Comparison of ENCODE assay signal across 8 cellular contexts in the genomic region with DNA sequence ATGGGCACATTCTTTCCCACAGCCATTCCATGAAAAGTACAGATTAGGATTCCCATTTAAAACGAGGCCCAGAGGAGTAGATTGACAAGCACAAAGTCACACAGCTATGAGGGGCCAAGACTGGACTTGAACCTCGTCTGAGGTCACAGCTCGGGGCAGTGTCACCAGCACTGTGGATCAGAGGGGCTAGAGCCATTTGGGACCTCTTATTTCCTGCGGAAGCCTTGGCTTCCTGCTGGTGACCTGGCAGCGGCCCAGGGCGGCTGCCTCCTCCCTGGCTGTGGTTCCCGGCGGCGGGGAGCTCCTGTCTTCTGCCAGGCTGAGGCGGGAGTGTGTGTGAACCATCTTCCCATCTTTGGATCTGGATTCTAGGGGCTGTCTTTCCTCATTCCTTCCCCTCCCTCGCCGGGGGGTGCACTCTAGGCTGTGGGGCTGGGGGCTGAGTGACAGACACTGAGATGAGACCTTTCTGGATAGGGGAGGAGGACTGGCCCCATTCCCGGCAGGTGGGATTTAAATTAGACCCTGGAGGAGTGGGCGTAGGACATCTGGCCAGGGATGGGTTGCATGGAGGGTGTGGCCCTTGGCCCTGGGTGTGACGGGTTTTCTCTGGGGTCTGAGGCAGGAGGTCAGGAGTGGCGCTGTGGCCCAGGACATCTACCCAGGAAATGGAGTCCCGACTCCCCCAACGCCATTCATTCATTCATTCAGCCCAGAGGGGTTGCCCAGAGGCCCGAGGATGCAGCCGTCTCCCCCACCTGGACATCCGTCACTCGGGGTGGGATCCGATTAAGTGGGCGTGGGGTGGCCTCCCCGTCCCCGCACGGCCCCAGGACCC. TPM values are rescaled to one million over a fixed set of nuclear protein-coding genes. Genes with fewer than 3 reads are reported as not detected.
A peak's percentile ranks its signal among the peaks of the same experiment; 100 is the strongest.
DNase-seq lines count a peak whose midpoint lies in the region; ATAC-seq and TF ChIP-seq lines count a peak whose summit lies in the region.

No MANE protein-coding gene starts in this region.

- H3K4me1 Mint-ChIP-seq in brain (peaks cover 46% of the 10 kb centered on the region), immature natural killer cell (peaks cover 18 to 21% of the 10 kb centered on the region in 2 donors)

- H3K9me2 ChIP-seq in OCI-LY7 (ENCODE audit: insufficient read depth, low read length), result no peaks in the 10 kb centered on the region

- peak; percentile 36; the same call in 1 of the 2 replicates for TF ChIP-seq CTCF in OCI-LY7 (conservative IDR thresholded peaks at IDR 0.05; ENCODE audit: low read length)
- TF ChIP-seq CTCF in brain (conservative IDR thresholded peaks at IDR 0.05), result no peak

- no peaks in the 10 kb centered on the region for H3K36me3 ChIP-seq in OCI-LY7 (ENCODE audit: insufficient read depth, low read length)

- peak overlapping the region; percentile 66 for H2AFZ ChIP-seq in OCI-LY7 (ENCODE audit: low read length)

- DNase-seq in AML-193 (lab: John Stamatoyannopoulos, UW) (peak; percentile 20 to 30), OCI-LY7 (ENCODE audit: low spot score) (peak; percentile 39), immature natural killer cell (peak in 2 of 3 donors; percentile 7 to 9), amniotic stem cell (lab: John Stamatoyannopoulos, UW) (no peak)
- DNase-seq in stimulated activated CD8-positive, alpha-beta memory T cell treated with anti-CD3 and anti-CD28 coated beads, Interleukin-4, amount 100 ng/mL, for 48 hours, result peak; percentile 30

- no peaks in the 10 kb centered on the region for H4K20me1 ChIP-seq in OCI-LY7 (ENCODE audit: insufficient read depth, low read length)

- H3K9me3 ChIP-seq in OCI-LY7 (ENCODE audit: low read length), result no peaks in the 10 kb centered on the region

- no peaks in the 10 kb centered on the region for H3K9me3 Mint-ChIP-seq in brain
- no peaks in the 10 kb centered on the region for H3K9me3 Mint-ChIP-seq in immature natural killer cell

- POLR2A ChIA-PET in OCI-LY7 (lab: Charles Lee), result no interaction called here

- no peak overlapping the region for H3K27ac ChIP-seq in OCI-LY7 (ENCODE audit: low read depth, low read length, poor library complexity, severe bottlenecking)

- no TSS peak for BruUV-seq in OCI-LY7 (replicated peaks; lab: Mats Ljungman, UMichigan)

- peak overlapping the region; percentile 84 to 88 (median 87) for H3K4me3 Mint-ChIP-seq in brain
- H3K4me3 Mint-ChIP-seq in immature natural killer cell, result peak overlapping the region; percentile 81 to 86 (median 83)

- CTCF ChIA-PET in OCI-LY7 (lab: Charles Lee; ENCODE audit: unreplicated experiment), result no interaction called here

- peaks cover 26% of the 10 kb centered on the region for H3K4me1 ChIP-seq in OCI-LY7 (ENCODE audit: insufficient read depth, low read length, poor library complexity, severe bottlenecking)

- peaks cover 9% of the 10 kb centered on the region for H3K27me3 Mint-ChIP-seq in brain
- H3K27me3 Mint-ChIP-seq in immature natural killer cell (ENCODE audit: low read depth in 3 of 3), result peaks cover 0 to 3% (median 0%) of the 10 kb centered on the region in 3 donors

- intact Hi-C loops in OCI-LY7 (cut with micrococcal nuclease; ENCODE audit: unreplicated experiment), result no loop called here

- H3K27ac Mint-ChIP-seq in brain, result peak overlapping the region in 3 of 5 experiments; percentile 61 to 87 (median 64)
- H3K27ac Mint-ChIP-seq in immature natural killer cell, result peak overlapping the region in 5 of 6 donors; percentile 67 to 78 (median 71)

- H3K36me3 Mint-ChIP-seq in brain, result no peaks in the 10 kb centered on the region
- no peaks in the 10 kb centered on the region for H3K36me3 Mint-ChIP-seq in immature natural killer cell

- H3K4me3 ChIP-seq in OCI-LY7 (ENCODE audit: low read depth, low read length, poor library complexity, severe bottlenecking), result peak overlapping the region; percentile 86

- no peaks in the 10 kb centered on the region for H3K79me2 ChIP-seq in OCI-LY7 (ENCODE audit: insufficient read depth, low read depth, low read length)

- ATAC-seq in GM19395 (IDR thresholded peaks at IDR 0.05; ENCODE audit: unreplicated experiment) (peak; percentile 12), HG03095 (IDR thresholded peaks at IDR 0.05; ENCODE audit: unreplicated experiment) (no peak)

- peak overlapping the region; percentile 77 for H3K4me2 ChIP-seq in OCI-LY7 (ENCODE audit: low read length)

RNA-seq across cellular contexts. Expression of gene ATP13A2, which starts 0.9 kb away (rescaled TPM):
- total RNA-seq in OCI-LY7 (2014; rRNA removed; shearing (Covaris generic)), result 25.0 and 28.1 TPM in 2 replicates
- 28.8 and 31.4 TPM in 2 replicates for total RNA-seq in OCI-LY7 (2022)
- 132 TPM for polyA plus RNA-seq in brain (ENCODE audit: insufficient read depth, low read depth, low replicate concordance)
- polyA plus RNA-seq in immature natural killer cell, result 10 to 100 TPM; 21.1 to 53.4 (median 26.3) TPM

RNA-seq across cellular contexts. Expression of gene MFAP2, which starts 30.4 kb away (rescaled TPM):
- total RNA-seq in OCI-LY7 (2014; rRNA removed; shearing (Covaris generic)), result not detected in 2 replicates
- total RNA-seq in OCI-LY7 (2022), result not detected in 2 replicates
- 162 TPM for polyA plus RNA-seq in brain (ENCODE audit: insufficient read depth, low read depth, low replicate concordance)
- not detected for polyA plus RNA-seq in immature natural killer cell

RNA-seq across cellular contexts. Expression of gene SDHB, which starts 43.0 kb away (rescaled TPM):
- 103 and 106 TPM in 2 replicates for total RNA-seq in OCI-LY7 (2014; rRNA removed; shearing (Covaris generic))
- total RNA-seq in OCI-LY7 (2022), result 98.4 and 105 TPM in 2 replicates
- polyA plus RNA-seq in brain (ENCODE audit: insufficient read depth, low read depth, low replicate concordance), result 131 TPM
- polyA plus RNA-seq in immature natural killer cell, result 100 to 1,000 TPM; 142 to 299 (median 173) TPM

Comparison
In these comparisons a context has a peak if more than half of its experiments do, and no peak if none do; other contexts are left out.
1. RNA of gene MFAP2, which starts 30.4 kb away (polyA plus RNA-seq): 162 TPM in brain (single experiment); not detected in immature natural killer cell; every median in the first group is over 100 times any median in the second.